Comparison of ENCODE assay signal across 37 cellular contexts in genomic region chr19:35832054-35832453, GRCh38. TPM values are rescaled to one million over a fixed set of nuclear protein-coding genes. Genes with fewer than 3 reads are reported as not detected.
"Had no signal": no experiment of that assay in that cellular context is flagged by ENCODE, and none has a peak within 500 bp of the region (broad histone marks: within the 10 kb centered on the region; RNA-seq: fewer than 3 reads in every experiment).

No MANE protein-coding gene starts in this region.

- ATAC-seq: activated CD8-positive, alpha-beta T cell treated with anti-CD3 and anti-CD28 coated beads for 36 hours; activated naive CD4-positive, alpha-beta T cell treated with anti-CD3 and anti-CD28 coated beads, Interleukin-2, amount 50 U/mL, for 72 hours; activated T-cell treated with anti-CD3 and anti-CD28 coated beads, Interleukin-2, amount 50 U/mL, for 4 hours; activated T-cell treated with anti-CD3 and anti-CD28 coated beads, Interleukin-2, amount 50 U/mL, for 72 hours; activated T-helper 17 cell treated with anti-CD3 and anti-CD28 coated beads, Interleukin-2, amount 50 U/mL, for 72 hours; T-cell; T-helper 17 cell had no signal

- H3K36me3 ChIP-seq: adrenal gland, cardiac muscle cell had no signal

- H3K4me3 ChIP-seq: adrenal gland, cardiac muscle cell had no signal

- DNase-seq: activated B cell treated with CpG ODN at 0.5 μM for 24 hours; activated CD4-positive, alpha-beta memory T cell treated with anti-CD3 and anti-CD28 coated beads for 36 hours; activated CD4-positive, alpha-beta T cell treated with anti-CD3 and anti-CD28 coated beads for 4 hours; activated CD4-positive, alpha-beta T cell treated with anti-CD3 and anti-CD28 coated beads, Interleukin-2, amount 10 ng/mL, durations not matched to agents 24 days and 14 days; activated CD4-positive, alpha-beta T cell treated with anti-CD3 and anti-CD28 coated beads, Interleukin-2, amount 50 U/mL, for 1 hour; activated CD4-positive, alpha-beta T cell treated with anti-CD3 and anti-CD28 coated beads, Interleukin-2, amount 50 U/mL, for 4 hours; activated CD4-positive, CD25-positive, alpha-beta regulatory T cell treated with anti-CD3 and anti-CD28 coated beads, Interleukin-2, amount 50 U/mL, for 72 hours; activated CD8-positive, alpha-beta memory T cell treated with anti-CD3 and anti-CD28 coated beads, Interleukin-2, amount 50 U/mL, for 4 hours; activated CD8-positive, alpha-beta T cell treated with anti-CD3 and anti-CD28 coated beads for 36 hours; activated effector memory CD4-positive, alpha-beta T cell treated with anti-CD3 and anti-CD28 coated beads, Interleukin-2, amount 50 U/mL, for 16 hours; activated gamma-delta T cell treated with Interleukin-2 at 50 U/mL for 16 hours; activated naive CD4-positive, alpha-beta T cell; activated naive CD4-positive, alpha-beta T cell treated with anti-CD3 and anti-CD28 coated beads for 36 hours; activated naive CD4-positive, alpha-beta T cell treated with anti-CD3 and anti-CD28 coated beads, Interleukin-2, amount 50 U/mL, for 16 hours; activated naive CD8-positive, alpha-beta T cell treated with anti-CD3 and anti-CD28 coated beads for 36 hours; activated T-cell treated with anti-CD3 and anti-CD28 coated beads for 4 hours; activated T-cell treated with anti-CD3 and anti-CD28 coated beads, Interleukin-2, amount 50 U/mL, for 1 hour; activated T-cell treated with anti-CD3 and anti-CD28 coated beads, Interleukin-2, amount 50 U/mL, for 4 hours; activated T-cell treated with anti-CD3 and anti-CD28 coated beads, Interleukin-2, amount 50 U/mL, for 72 hours; adrenal gland; amniotic stem cell; aorta; caudate nucleus; cerebellar nuclear complex; T-cell; T-helper 17 cell; T-helper 9 cell had no signal

- FAIRE-seq: astrocyte, bronchial epithelial cell, TTC549 had no signal

- H3K27ac ChIP-seq: adrenal gland, cardiac muscle cell, VCaP had no signal

- H3K9me3 ChIP-seq: adrenal gland had no signal

- H3K4me1 ChIP-seq: adrenal gland had no signal

RNA-seq across cellular contexts. Expression of gene PRODH2, which starts 19.4 kb away (rescaled TPM):
- total RNA-seq: activated B cell treated with CpG ODN at 0.5 μM for 24 hours; activated CD4-positive, alpha-beta memory T cell treated with anti-CD3 and anti-CD28 coated beads for 36 hours; activated CD4-positive, alpha-beta T cell treated with anti-CD3 and anti-CD28 coated beads, Interleukin-2, amount 10 ng/mL, durations not matched to agents 24 days and 14 days; activated CD8-positive, alpha-beta memory T cell treated with anti-CD3 and anti-CD28 coated beads for 36 hours; activated CD8-positive, alpha-beta T cell treated with anti-CD3 and anti-CD28 coated beads for 36 hours; activated naive CD4-positive, alpha-beta T cell treated with anti-CD3 and anti-CD28 coated beads for 36 hours; activated naive CD4-positive, alpha-beta T cell treated with anti-CD3 and anti-CD28 coated beads, Interleukin-2, amount 50 U/mL, for 72 hours; activated naive CD8-positive, alpha-beta T cell treated with anti-CD3 and anti-CD28 coated beads for 36 hours; activated T-cell treated with anti-CD3 and anti-CD28 coated beads, Interleukin-2, amount 50 U/mL, for 4 hours; activated T-cell treated with anti-CD3 and anti-CD28 coated beads, Interleukin-2, amount 50 U/mL, for 72 hours; activated T-helper 1 cell treated with anti-CD3 and anti-CD28 coated beads, Interleukin-12 subunit alpha, Interleukin-12 subunit beta, Interleukin-2, Interleukin-4 antibody, amounts not matched to agents 30 ng/mL and 10 ng/mL and 1 ng/mL, durations not matched to agents 14 hours and 24 hours and 36 hours; aorta; astrocyte; bronchial epithelial cell; T-cell; T-helper 1 cell treated with Interleukin-12 subunit alpha and Interleukin-12 subunit beta and Interleukin-4 antibody, amounts not matched to agents 30 ng/mL and 1 ng/mL, for 36 hours; T-helper 17 cell had no signal
- polyA plus RNA-seq: aorta, cardiac muscle cell had no signal

RNA-seq across cellular contexts. Expression of gene NPHS1, which starts 20.2 kb away (rescaled TPM):
- total RNA-seq: activated CD4-positive, alpha-beta memory T cell treated with anti-CD3 and anti-CD28 coated beads for 36 hours; activated CD4-positive, alpha-beta T cell treated with anti-CD3 and anti-CD28 coated beads, Interleukin-2, amount 10 ng/mL, durations not matched to agents 24 days and 14 days; activated CD8-positive, alpha-beta memory T cell treated with anti-CD3 and anti-CD28 coated beads for 36 hours; activated CD8-positive, alpha-beta T cell treated with anti-CD3 and anti-CD28 coated beads for 36 hours; aorta; astrocyte; bronchial epithelial cell; T-helper 1 cell treated with Interleukin-12 subunit alpha and Interleukin-12 subunit beta and Interleukin-4 antibody, amounts not matched to agents 30 ng/mL and 1 ng/mL, for 36 hours; T-helper 17 cell had no signal
- polyA plus RNA-seq: adrenal gland, aorta had no signal

RNA-seq across cellular contexts. Expression of gene KIRREL2, which starts 24.7 kb away (rescaled TPM):
- total RNA-seq: activated B cell treated with CpG ODN at 0.5 μM for 24 hours, aorta, bronchial epithelial cell, T-helper 17 cell had no signal

RNA-seq across cellular contexts. Expression of gene APLP1, which starts 36.3 kb away (rescaled TPM):
- total RNA-seq: activated B cell treated with CpG ODN at 0.5 μM for 24 hours, T-helper 17 cell had no signal
